ENCODE assay signal across 8 cellular contexts in the genomic region with DNA sequence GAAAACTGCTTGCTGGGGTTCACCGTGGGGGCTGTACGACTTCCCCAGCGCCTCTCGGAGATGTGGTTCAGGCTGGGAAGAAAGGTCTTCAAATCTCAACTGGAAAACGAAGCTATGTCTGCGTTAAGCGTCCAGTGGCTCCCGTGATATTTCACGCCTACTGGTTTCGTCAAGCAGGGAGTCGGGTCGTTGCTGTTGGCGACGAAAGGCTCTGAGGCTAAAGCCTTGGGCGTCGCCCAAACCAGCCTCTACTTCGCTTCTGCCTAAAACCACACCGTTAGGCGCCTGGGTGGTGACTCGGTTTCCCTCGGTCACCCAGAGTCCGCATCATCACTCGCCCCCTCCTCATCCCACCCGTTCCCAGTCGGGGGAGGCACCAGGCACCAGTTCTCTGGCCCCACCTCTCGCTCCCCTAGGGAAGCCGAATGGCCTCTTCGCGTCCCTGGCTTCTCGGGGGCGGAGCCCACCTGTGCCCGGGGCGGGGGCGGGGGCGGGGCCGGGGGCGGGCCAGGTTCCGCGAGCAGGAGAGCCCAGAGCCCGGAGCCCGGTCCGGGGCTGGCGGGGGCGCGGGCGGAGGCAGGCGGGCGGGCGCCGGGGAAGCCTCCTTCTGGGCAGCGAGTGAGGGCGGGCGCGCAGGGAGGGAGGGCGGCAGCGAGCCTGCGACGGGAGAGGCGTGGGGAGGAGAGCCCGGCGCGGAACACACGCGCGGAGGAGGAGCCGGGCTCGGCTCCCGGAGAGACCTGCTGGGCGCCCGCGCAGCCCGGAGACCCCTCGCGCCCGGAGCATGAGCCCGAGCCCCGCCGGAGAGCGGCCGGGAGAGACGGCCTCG. TPM values are rescaled to one million over a fixed set of nuclear protein-coding genes. Genes with fewer than 3 reads are reported as not detected.
DNase-seq lines count a peak whose midpoint lies in the region; ATAC-seq and TF ChIP-seq lines count a peak whose summit lies in the region.

A gene (plus strand): TSS at position 510 of the 829 bp plus-strand sequence. CDS start 438 bp downstream, outside the sequence.

- TF ChIP-seq CTCF in AG04450 (IDR thresholded peaks at IDR 0.05; ENCODE audit: low read depth, low read length) (no peak), HEK293 (tag by site-specific recombination; IDR thresholded peaks at IDR 0.05) (no peak), RWPE2 (IDR thresholded peaks at IDR 0.05; ENCODE audit: poor library complexity, severe bottlenecking) (no peak), right atrium auricular region (IDR thresholded peaks at IDR 0.05) (no peak)

- peaks cover 81% of the 10 kb centered on the region for H3K27me3 Mint-ChIP-seq in activated naive CD8-positive, alpha-beta T cell treated with anti-CD3 and anti-CD28 coated beads, Interleukin-2, amount 10 ng/mL, durations not matched to agents 7 days and 5 days

- H3K27ac ChIP-seq in AG04450 (ENCODE audit: low read depth, low read length): no peak within 1 kb of the TSS
- peak within 1 kb of the TSS; percentile 51; the same call in 1 of the 2 replicates for H3K27ac ChIP-seq in HEK293 (ENCODE audit: extremely low read depth, low read depth, low read length)
- H3K27ac ChIP-seq in RWPE2 (ENCODE audit: poor library complexity, severe bottlenecking): no peak within 1 kb of the TSS
- H3K27ac ChIP-seq in right atrium auricular region: peak within 1 kb of the TSS; percentile 86 to 90

- H3K36me3 ChIP-seq in HEK293 (ENCODE audit: control insufficient read depth in 2 of 2, insufficient read depth in 1 of 2, low read length in 2 of 2) (no peaks in the 10 kb centered on the region), RWPE2 (ENCODE audit: low read depth) (no peaks in the 10 kb centered on the region), right atrium auricular region (no peaks in the 10 kb centered on the region)

- POLR2A ChIA-PET in AG04450 (lab: Yijun Ruan, JAX): no interaction called here
- POLR2A ChIA-PET in HEK293 (lab: Yijun Ruan, JAX): no interaction called here
- POLR2A ChIA-PET in activated naive CD8-positive, alpha-beta T cell treated with anti-CD3 and anti-CD28 coated beads, Interleukin-2, amount 10 ng/mL, durations not matched to agents 7 days and 5 days (lab: Charles Lee): no interaction called here

- no peak within 1 kb of the TSS for H3K27ac Mint-ChIP-seq in activated naive CD8-positive, alpha-beta T cell treated with anti-CD3 and anti-CD28 coated beads, Interleukin-2, amount 10 ng/mL, durations not matched to agents 7 days and 5 days

- H3K9me3 ChIP-seq in AG04450 (ENCODE audit: control insufficient read depth, insufficient read depth, low read length): no peaks in the 10 kb centered on the region
- H3K9me3 ChIP-seq in HEK293 (ENCODE audit: control insufficient read depth, insufficient read depth, low read depth, low read length): no peaks in the 10 kb centered on the region
- H3K9me3 ChIP-seq in RWPE2 (ENCODE audit: severe bottlenecking): no peaks in the 10 kb centered on the region
- H3K9me3 ChIP-seq in right atrium auricular region: no peaks in the 10 kb centered on the region

- CTCF ChIA-PET in AG04450 (lab: Charles Lee): no interaction called here
- CTCF ChIA-PET in HEK293 (lab: Yijun Ruan, JAX): interaction anchor here (0.8 kb wide), 1 partner anchor 534 kb away, joined by 3 read pairs; no protein-coding TSS in a partner anchor

- H3K4me3 ChIP-seq in AG04450 (ENCODE audit: low read depth, low read length) (peak within 1 kb of the TSS; percentile 45), HEK293 (ENCODE audit: low read depth, low read length) (peak within 1 kb of the TSS; percentile 60), RWPE2 (ENCODE audit: severe bottlenecking) (peak within 1 kb of the TSS; percentile 49), right atrium auricular region (peak within 1 kb of the TSS; percentile 59 to 68)

- no peaks in the 10 kb centered on the region for H3K9me3 Mint-ChIP-seq in activated naive CD8-positive, alpha-beta T cell treated with anti-CD3 and anti-CD28 coated beads, Interleukin-2, amount 10 ng/mL, durations not matched to agents 7 days and 5 days

- peak; percentile 59 for ATAC-seq in RWPE2 (ENCODE audit: low read depth)
- peak; percentile 56 for ATAC-seq in activated naive CD8-positive, alpha-beta T cell treated with anti-CD3 and anti-CD28 coated beads, Interleukin-2, amount 10 ng/mL, durations not matched to agents 7 days and 5 days (ENCODE audit: low read depth)
- ATAC-seq in HG03521 (IDR thresholded peaks at IDR 0.05; ENCODE audit: unreplicated experiment): no peak

- peaks cover 4% of the 10 kb centered on the region for H3K4me1 Mint-ChIP-seq in activated naive CD8-positive, alpha-beta T cell treated with anti-CD3 and anti-CD28 coated beads, Interleukin-2, amount 10 ng/mL, durations not matched to agents 7 days and 5 days

- peak within 1 kb of the TSS; percentile 69 for H3K4me3 Mint-ChIP-seq in activated naive CD8-positive, alpha-beta T cell treated with anti-CD3 and anti-CD28 coated beads, Interleukin-2, amount 10 ng/mL, durations not matched to agents 7 days and 5 days

- no peaks in the 10 kb centered on the region for H3K36me3 Mint-ChIP-seq in activated naive CD8-positive, alpha-beta T cell treated with anti-CD3 and anti-CD28 coated beads, Interleukin-2, amount 10 ng/mL, durations not matched to agents 7 days and 5 days

- no peak for DNase-seq in AG04450 (ENCODE audit: low read depth, low spot score)
- DNase-seq in RWPE2 (ENCODE audit: low spot score): no peak
- DNase-seq in activated naive CD8-positive, alpha-beta T cell treated with anti-CD3 and anti-CD28 coated beads, Interleukin-2, amount 10 ng/mL, durations not matched to agents 7 days and 5 days: peak; percentile 55
- peak; percentile 67 for DNase-seq in right atrium auricular region (ENCODE audit: low spot score)
- peak; percentile 22 for DNase-seq in renal cortical epithelial cell (ENCODE audit: low read depth)
- DNase-seq in foreskin melanocyte: no peak

- H3K27me3 ChIP-seq in AG04450 (ENCODE audit: control insufficient read depth, insufficient read depth, low read length) (peaks cover 67% of the 10 kb centered on the region), RWPE2 (ENCODE audit: insufficient read depth, poor library complexity, severe bottlenecking) (peaks cover 21% of the 10 kb centered on the region), right atrium auricular region (peaks cover 0 to 3% of the 10 kb centered on the region in 2 donors)

- H3K4me1 ChIP-seq in HEK293 (ENCODE audit: control insufficient read depth, insufficient read depth, low read length) (peaks cover 9% of the 10 kb centered on the region), RWPE2 (ENCODE audit: insufficient read depth, poor library complexity, severe bottlenecking) (peaks cover 4% of the 10 kb centered on the region), right atrium auricular region (peaks cover 0 to 29% of the 10 kb centered on the region in 2 donors)

TF ChIP-seq in HEK293, 187 proteins besides CTCF, POLR2A, EP300 and RAD21 (continues in another document):
- TF ChIP-seq KLF16 (tag by site-specific recombination; IDR thresholded peaks at IDR 0.05) (no peak), ZNF311 (tag by site-specific recombination; IDR thresholded peaks at IDR 0.05; ENCODE audit: borderline replicate concordance) (no peak), ZFHX2 (tag by site-specific recombination; conservative IDR thresholded peaks at IDR 0.05) (peak; percentile 79), ZNF433 (tag by site-specific recombination; IDR thresholded peaks at IDR 0.05; ENCODE audit: low read depth) (no peak), ZNF341 (tag by site-specific recombination; IDR thresholded peaks at IDR 0.05; ENCODE audit: low read depth) (0 out of 2 replicates have a peak, but pooled peaks have one; percentile 24), ZNF747 (tag by site-specific recombination; IDR thresholded peaks at IDR 0.05) (no peak), ZNF473 (tag by site-specific recombination; IDR thresholded peaks at IDR 0.05) (no peak), ZSCAN23 (tag by site-specific recombination; IDR thresholded peaks at IDR 0.05) (no peak), ZNF776 (tag by site-specific recombination; IDR thresholded peaks at IDR 0.05; ENCODE audit: borderline replicate concordance) (no peak), MYNN (tag by site-specific recombination; IDR thresholded peaks at IDR 0.05; ENCODE audit: borderline replicate concordance) (no peak), SP3 (tag by site-specific recombination; IDR thresholded peaks at IDR 0.05) (peak; percentile 66), ZBTB8A (tag by site-specific recombination; IDR thresholded peaks at IDR 0.05) (peak; percentile 85), ZBTB20 (tag by site-specific recombination; IDR thresholded peaks at IDR 0.05) (peak; percentile 26; the same call in 1 of the 2 replicates), ZNF544 (tag by site-specific recombination; IDR thresholded peaks at IDR 0.05) (no peak), ZNF335 (tag by site-specific recombination; conservative IDR thresholded peaks at IDR 0.05) (peak; percentile 76), RBAK (tag by site-specific recombination; IDR thresholded peaks at IDR 0.05) (no peak)
- TF ChIP-seq, protein P1, sequence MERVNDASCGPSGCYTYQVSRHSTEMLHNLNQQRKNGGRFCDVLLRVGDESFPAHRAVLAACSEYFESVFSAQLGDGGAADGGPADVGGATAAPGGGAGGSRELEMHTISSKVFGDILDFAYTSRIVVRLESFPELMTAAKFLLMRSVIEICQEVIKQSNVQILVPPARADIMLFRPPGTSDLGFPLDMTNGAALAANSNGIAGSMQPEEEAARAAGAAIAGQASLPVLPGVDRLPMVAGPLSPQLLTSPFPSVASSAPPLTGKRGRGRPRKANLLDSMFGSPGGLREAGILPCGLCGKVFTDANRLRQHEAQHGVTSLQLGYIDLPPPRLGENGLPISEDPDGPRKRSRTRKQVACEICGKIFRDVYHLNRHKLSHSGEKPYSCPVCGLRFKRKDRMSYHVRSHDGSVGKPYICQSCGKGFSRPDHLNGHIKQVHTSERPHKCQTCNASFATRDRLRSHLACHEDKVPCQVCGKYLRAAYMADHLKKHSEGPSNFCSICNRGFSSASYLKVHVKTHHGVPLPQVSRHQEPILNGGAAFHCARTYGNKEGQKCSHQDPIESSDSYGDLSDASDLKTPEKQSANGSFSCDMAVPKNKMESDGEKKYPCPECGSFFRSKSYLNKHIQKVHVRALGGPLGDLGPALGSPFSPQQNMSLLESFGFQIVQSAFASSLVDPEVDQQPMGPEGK (tag by site-specific recombination; IDR thresholded peaks at IDR 0.05): peak; percentile 80

RNA-seq across cellular contexts. Expression of the gene that starts here (rescaled TPM):
- polyA plus RNA-seq in AG04450 (2011; rRNA removed): not detected in 2 replicates
- polyA minus RNA-seq in AG04450 (2011; rRNA and poly(A)+ RNA removed): not detected in 2 replicates
- 1 to 10 TPM; 4.3 to 4.4 TPM for total RNA-seq in activated naive CD8-positive, alpha-beta T cell treated with anti-CD3 and anti-CD28 coated beads, Interleukin-2, amount 10 ng/mL, durations not matched to agents 7 days and 5 days
- total RNA-seq in right atrium auricular region (10 to 100 TPM; 19.3 to 29.0 TPM), renal cortical epithelial cell (0.94 and 3.1 TPM in 2 replicates)

Comparison
In these comparisons a context has a peak if more than half of its experiments do, and no peak if none do; other contexts are left out.
1. DNase-seq: peak in activated naive CD8-positive, alpha-beta T cell treated with anti-CD3 and anti-CD28 coated beads, Interleukin-2, amount 10 ng/mL, durations not matched to agents 7 days and 5 days (single experiment), right atrium auricular region (single experiment) and renal cortical epithelial cell (single experiment); none in AG04450 (single experiment), RWPE2 (single experiment) and foreskin melanocyte (single experiment).
2. H3K27ac ChIP-seq: peak in HEK293 (single experiment) and right atrium auricular region (2 of 2); none in AG04450 (single experiment) and RWPE2 (single experiment).
3. Peak in every context shown above with its lines, with median percentiles within 50 percentile points of each other: H3K4me3 ChIP-seq.